In genomic region chr9:35114113-35114847, GRCh38 we compare ENCODE assay signal across 8 cellular contexts. TPM values are rescaled to one million over a fixed set of nuclear protein-coding genes. Genes with fewer than 3 reads are reported as not detected.
DNase-seq lines count a peak whose midpoint lies in the region; ATAC-seq, FAIRE-seq and TF ChIP-seq lines count a peak whose summit lies in the region.

No MANE protein-coding gene starts in this region.

- no peak for TF ChIP-seq POLR2A in GM12878 (IDR thresholded peaks at IDR 0.05; ENCODE audit: low read depth, low read length)

- peaks cover 56% of the 10 kb centered on the region for H3K4me1 Mint-ChIP-seq in T-helper 1 cell treated with Interleukin-12 subunit alpha and Interleukin-12 subunit beta and Interleukin-4 antibody, amounts not matched to agents 30 μg/mL and 1 μg/mL, for 36 hours (ENCODE audit: low read depth)

- CTCF ChIA-PET in GM12878 (lab: Yijun Ruan, JAX) = interaction anchor here (0.7 to 1.5 kb wide), 11 partner anchors 11 to 617 kb away, joined by 3 to 8 read pairs (median 4); partner anchors contain the start of genes ARHGEF39, PIGO, STOML2 and TLN1

- in situ Hi-C loops in GM12878 (cut with MboI) = no loop called here

- TF ChIP-seq EP300 in GM12878 (IDR thresholded peaks at IDR 0.05; ENCODE audit: borderline replicate concordance in 1 of 2, control insufficient read depth in 1 of 2, low read depth in 2 of 2, low read length in 2 of 2) = no peak

- intact Hi-C loops in GM12878 (cut with micrococcal nuclease; ENCODE audit: unreplicated experiment) = loop anchor here (2.0 to 10.0 kb wide), 5 partner anchors 17 to 701 kb away; partner anchors contain the start of genes CREB3, HINT2, PIGO and SPAG8

- peak overlapping the region; percentile 84 for H3K27ac ChIP-seq in GM12878 (ENCODE audit: control insufficient read depth, insufficient read depth)

- no peaks in the 10 kb centered on the region for H3K9me3 ChIP-seq in GM12878 (replicated peaks; ENCODE audit: control insufficient read depth, insufficient read depth, low read length)

- ATAC-seq in GM12878 = peak; percentile 7
- ATAC-seq in HG03097 (IDR thresholded peaks at IDR 0.05; ENCODE audit: low FRiP score, unreplicated experiment) = no peak

- peak overlapping the region; percentile 99 for H3K4me3 Mint-ChIP-seq in T-helper 1 cell treated with Interleukin-12 subunit alpha and Interleukin-12 subunit beta and Interleukin-4 antibody, amounts not matched to agents 30 μg/mL and 1 μg/mL, for 36 hours

- H4K20me1 ChIP-seq in GM12878 (ENCODE audit: control insufficient read depth, insufficient read depth) = no peaks in the 10 kb centered on the region

- RAD21 ChIA-PET in GM12878 (lab: Charles Lee; ENCODE audit: unreplicated experiment) = interaction anchor here (0.8 to 2.3 kb wide), 8 partner anchors 11 to 1263 kb away, joined by 3 to 8 read pairs (median 5); partner anchors contain the start of genes FANCG, PIGO and STOML2

- POLR2A ChIA-PET in GM12878 (lab: Charles Lee) = interaction anchor here (0.7 to 3.2 kb wide), 9 partner anchors 11 to 617 kb away, joined by 3 to 27 read pairs (median 4); partner anchors contain the start of genes FANCG, PIGO, STOML2 and VCP

- H3K79me2 ChIP-seq in GM12878 (ENCODE audit: control insufficient read depth, insufficient read depth, low read length) = peaks cover 3% of the 10 kb centered on the region

- peak overlapping the region; percentile 71 for H3K9ac ChIP-seq in GM12878 (ENCODE audit: control insufficient read depth, insufficient read depth, low read length)

- no peaks in the 10 kb centered on the region for H3K27me3 ChIP-seq in GM06990 (replicated peaks; ENCODE audit: control insufficient read depth, insufficient read depth, low read length)
- H3K27me3 ChIP-seq in GM12878 (replicated peaks in 1 of 2; ENCODE audit: control insufficient read depth in 2 of 2, insufficient read depth in 2 of 2, low read length in 1 of 2) = no peaks in the 10 kb centered on the region

- TF ChIP-seq CTCF in GM06990 (IDR thresholded peaks at IDR 0.05; ENCODE audit: insufficient read depth, low read length, poor library complexity, severe bottlenecking) = no peak
- TF ChIP-seq CTCF in GM12878 (IDR thresholded peaks at IDR 0.05 in 2 of 3, conservative IDR thresholded peaks at IDR 0.05 in 1 of 3; ENCODE audit: control insufficient read depth in 2 of 3, extremely low read depth in 1 of 3, insufficient read depth in 1 of 3, low read depth in 3 of 3, low read length in 3 of 3) = no peak
- no peak for TF ChIP-seq CTCF in retinal pigment epithelial cell (conservative IDR thresholded peaks at IDR 0.05; ENCODE audit: low read depth, low read length)

- BruUV-seq in GM12878 (replicated peaks; lab: Mats Ljungman, UMichigan) = no TSS peak

- peak overlapping the region; percentile 100 for H3K4me2 ChIP-seq in GM12878 (ENCODE audit: control insufficient read depth, insufficient read depth)

- no peak for FAIRE-seq in GM12878 (lab: Jason Lieb, UNC)

- 21% methylated on average over 5 of the region's 5 CpGs for WGBS in GM12878 (ENCODE audit: insufficient coverage, insufficient replicate concordance, low lambda C conversion rate, missing lambda C conversion rate)

- DNase-seq in GM06990 (ENCODE audit: extremely low read depth, insufficient read length) (peak; percentile 33), NCI-H128 (lab: John Stamatoyannopoulos, UW; ENCODE audit: unreplicated experiment) (peak; percentile 45), GM12878 (ENCODE audit: low read depth, low spot score) (no peak), iPS DF 4.7 (ENCODE audit: extremely low read depth, low spot score) (peak; percentile 90), retinal pigment epithelial cell (ENCODE audit: low read depth) (peak; percentile 82), HuH-7 (ENCODE audit: low spot score) (no peak)

- H3K4me3 ChIP-seq in GM06990 (replicated peaks; ENCODE audit: low read depth, low read length) (peak overlapping the region; percentile 84), GM12878 (peak overlapping the region; percentile 96), retinal pigment epithelial cell (ENCODE audit: low read length) (peak overlapping the region; percentile 87)

- H3K27ac Mint-ChIP-seq in T-helper 1 cell treated with Interleukin-12 subunit alpha and Interleukin-12 subunit beta and Interleukin-4 antibody, amounts not matched to agents 30 μg/mL and 1 μg/mL, for 36 hours = peak overlapping the region; percentile 95

- no peaks in the 10 kb centered on the region for H3K9me3 Mint-ChIP-seq in T-helper 1 cell treated with Interleukin-12 subunit alpha and Interleukin-12 subunit beta and Interleukin-4 antibody, amounts not matched to agents 30 μg/mL and 1 μg/mL, for 36 hours

- H2AFZ ChIP-seq in GM12878 (ENCODE audit: control insufficient read depth, low read depth, low read length) = peak overlapping the region; percentile 84

- no peaks in the 10 kb centered on the region for H3K27me3 Mint-ChIP-seq in T-helper 1 cell treated with Interleukin-12 subunit alpha and Interleukin-12 subunit beta and Interleukin-4 antibody, amounts not matched to agents 30 μg/mL and 1 μg/mL, for 36 hours (ENCODE audit: low read depth)

- SMC1A ChIA-PET in GM12878 (lab: Charles Lee; ENCODE audit: uncharacterized antibody, unreplicated experiment) = interaction anchor here (1.1 to 2.2 kb wide), 6 partner anchors 11 to 129 kb away, joined by 3 to 5 read pairs (median 4); no protein-coding TSS in a partner anchor

- no peak for TF ChIP-seq RAD21 in GM12878 (IDR thresholded peaks at IDR 0.05; ENCODE audit: insufficient read depth, low read depth, low read length)

- H3K4me1 ChIP-seq in GM12878 (ENCODE audit: control insufficient read depth, insufficient read depth, low read length) = peaks cover 30% of the 10 kb centered on the region

- H3K36me3 ChIP-seq in GM06990 (ENCODE audit: control insufficient read depth, insufficient read depth, low read length) (no peaks in the 10 kb centered on the region), GM12878 (ENCODE audit: control insufficient read depth in 2 of 2, insufficient read depth in 2 of 2, low read length in 1 of 2) (no peaks in the 10 kb centered on the region)

- H3K36me3 Mint-ChIP-seq in T-helper 1 cell treated with Interleukin-12 subunit alpha and Interleukin-12 subunit beta and Interleukin-4 antibody, amounts not matched to agents 30 μg/mL and 1 μg/mL, for 36 hours (ENCODE audit: low read depth) = peaks cover 4% of the 10 kb centered on the region

RNA-seq across cellular contexts. Expression of gene ATOSB, which starts 1.4 kb away (rescaled TPM):
- 8.9 and 9.9 TPM in 2 replicates for total RNA-seq in GM12878 (2013; cell fraction: nucleolus; rRNA removed)
- total RNA-seq in GM12878 (2014; rRNA removed) = 2.3 and 3.6 TPM in 2 replicates
- 1.8 and 1.9 TPM in 2 replicates for total RNA-seq in GM12878 (2014; rRNA removed; fragmentation: Illumina TruSeq; extraction: Trizol)
- total RNA-seq in GM12878 (2021) = 2.2 and 3.2 TPM in 2 replicates
- polyA plus RNA-seq in GM12878 (2011; ENCODE audit: low read depth) = 1.5 TPM
- polyA plus RNA-seq in GM12878 (2011; rRNA removed) = 4.4 and 5.4 TPM in 2 replicates
- 8.1 and 8.5 TPM in 2 replicates for polyA plus RNA-seq in GM12878 (2011; cell fraction: cytosol; rRNA removed)
- 14.5 and 20.7 TPM in 2 replicates for polyA plus RNA-seq in GM12878 (2011; cell fraction: nucleus; rRNA removed)
- polyA plus RNA-seq in GM12878 (2012) = 3.5 and 4.7 TPM in 2 replicates
- 2.5 and 2.6 TPM in 2 replicates for polyA plus RNA-seq in GM12878 (2014; fragmentation: Illumina TruSeq; extraction: Trizol)
- polyA plus RNA-seq in GM12878 (2014; fragmentation: Nextera tagmentation; extraction: Ambion mirVana) = under 1 TPM; 0.60 to 0.62 TPM
- 2.7 and 3.6 TPM in 2 replicates for polyA plus RNA-seq in GM12878 (2014; rRNA removed)
- polyA plus RNA-seq in GM12878 (2016; fragmentation: Nextera tagmentation; extraction: Ambion mirVana) = 1 to 10 TPM; 1.9 to 2.5 TPM
- 4.0 and 5.5 TPM in 2 replicates for polyA minus RNA-seq in GM12878 (2011; rRNA and poly(A)+ RNA removed)
- polyA minus RNA-seq in GM12878 (2011; cell fraction: cytosol; rRNA and poly(A)+ RNA removed) = 1.7 and 2.4 TPM in 2 replicates
- polyA minus RNA-seq in GM12878 (2011; cell fraction: nucleus; rRNA and poly(A)+ RNA removed) = 3.0 and 5.5 TPM in 2 replicates

RNA-seq across cellular contexts. Expression of gene STOML2, which starts 11.3 kb away (rescaled TPM):
- 21.3 and 29.4 TPM in 2 replicates for total RNA-seq in GM12878 (2013; cell fraction: nucleolus; rRNA removed)
- total RNA-seq in GM12878 (2014; rRNA removed) (242 and 261 TPM in 2 replicates), GM12878 (2014; rRNA removed; fragmentation: Illumina TruSeq; extraction: Trizol) (117 and 121 TPM in 2 replicates), GM12878 (2021) (209 and 210 TPM in 2 replicates)
- polyA plus RNA-seq in GM12878 (2011; ENCODE audit: low read depth) = 75.9 TPM
- polyA plus RNA-seq in GM12878 (2011; rRNA removed) (123 and 204 TPM in 2 replicates), GM12878 (2014; fragmentation: Illumina TruSeq; extraction: Trizol) (140 and 165 TPM in 2 replicates), GM12878 (2014; fragmentation: Nextera tagmentation; extraction: Ambion mirVana) (100 to 1,000 TPM; 112 to 148 TPM), GM12878 (2014; rRNA removed) (246 and 263 TPM in 2 replicates), GM12878 (2016; fragmentation: Nextera tagmentation; extraction: Ambion mirVana) (100 to 1,000 TPM; 280 to 284 TPM)
- 233 and 279 TPM in 2 replicates for polyA plus RNA-seq in GM12878 (2011; cell fraction: cytosol; rRNA removed)
- polyA plus RNA-seq in GM12878 (2011; cell fraction: nucleus; rRNA removed) = 200 and 246 TPM in 2 replicates
- 104 and 127 TPM in 2 replicates for polyA plus RNA-seq in GM12878 (2012)
- polyA minus RNA-seq in GM12878 (2011; rRNA and poly(A)+ RNA removed) = 108 and 114 TPM in 2 replicates
- 30.3 and 40.3 TPM in 2 replicates for polyA minus RNA-seq in GM12878 (2011; cell fraction: cytosol; rRNA and poly(A)+ RNA removed)
- 44.2 and 45.6 TPM in 2 replicates for polyA minus RNA-seq in GM12878 (2011; cell fraction: nucleus; rRNA and poly(A)+ RNA removed)

RNA-seq across cellular contexts. Expression of gene PIGO, which starts 17.9 kb away (rescaled TPM):
- 34.5 and 37.3 TPM in 2 replicates for total RNA-seq in GM12878 (2013; cell fraction: nucleolus; rRNA removed)
- 18.4 and 19.0 TPM in 2 replicates for total RNA-seq in GM12878 (2014; rRNA removed)
- 7.6 and 8.2 TPM in 2 replicates for total RNA-seq in GM12878 (2014; rRNA removed; fragmentation: Illumina TruSeq; extraction: Trizol)
- 19.9 and 23.2 TPM in 2 replicates for total RNA-seq in GM12878 (2021)
- 8.0 TPM for polyA plus RNA-seq in GM12878 (2011; ENCODE audit: low read depth)
- 11.9 and 21.2 TPM in 2 replicates for polyA plus RNA-seq in GM12878 (2011; rRNA removed)
- 19.9 and 24.8 TPM in 2 replicates for polyA plus RNA-seq in GM12878 (2011; cell fraction: cytosol; rRNA removed)
- 45.1 and 49.3 TPM in 2 replicates for polyA plus RNA-seq in GM12878 (2011; cell fraction: nucleus; rRNA removed)
- 11.5 and 13.8 TPM in 2 replicates for polyA plus RNA-seq in GM12878 (2012)
- polyA plus RNA-seq in GM12878 (2014; fragmentation: Illumina TruSeq; extraction: Trizol) = 12.9 and 16.7 TPM in 2 replicates
- 10 to 100 TPM in 1 of 2 experiments, 1 to 10 TPM in 1; 8.3 to 13.1 TPM for polyA plus RNA-seq in GM12878 (2014; fragmentation: Nextera tagmentation; extraction: Ambion mirVana)
- 16.7 and 17.8 TPM in 2 replicates for polyA plus RNA-seq in GM12878 (2014; rRNA removed)
- polyA plus RNA-seq in GM12878 (2016; fragmentation: Nextera tagmentation; extraction: Ambion mirVana) = 10 to 100 TPM; 22.3 to 23.3 TPM
- 21.7 and 25.2 TPM in 2 replicates for polyA minus RNA-seq in GM12878 (2011; rRNA and poly(A)+ RNA removed)
- polyA minus RNA-seq in GM12878 (2011; cell fraction: cytosol; rRNA and poly(A)+ RNA removed) = 6.8 and 9.7 TPM in 2 replicates
- 17.8 and 26.6 TPM in 2 replicates for polyA minus RNA-seq in GM12878 (2011; cell fraction: nucleus; rRNA and poly(A)+ RNA removed)

RNA-seq across cellular contexts. Expression of gene FANCG, which starts 34.5 kb away (rescaled TPM):
- total RNA-seq in GM12878 (2013; cell fraction: nucleolus; rRNA removed) = 62.9 and 69.6 TPM in 2 replicates
- total RNA-seq in GM12878 (2014; rRNA removed) (45.0 and 45.9 TPM in 2 replicates), GM12878 (2014; rRNA removed; fragmentation: Illumina TruSeq; extraction: Trizol) (39.5 TPM in 2 replicates), GM12878 (2021) (59.0 and 66.5 TPM in 2 replicates)
- polyA plus RNA-seq in GM12878 (2011; ENCODE audit: low read depth) = 24.4 TPM
- polyA plus RNA-seq in GM12878 (2011; rRNA removed) (27.2 and 33.7 TPM in 2 replicates), GM12878 (2014; fragmentation: Illumina TruSeq; extraction: Trizol) (49.7 and 54.8 TPM in 2 replicates), GM12878 (2014; fragmentation: Nextera tagmentation; extraction: Ambion mirVana) (10 to 100 TPM; 16.4 to 24.2 TPM), GM12878 (2014; rRNA removed) (45.8 and 54.7 TPM in 2 replicates), GM12878 (2016; fragmentation: Nextera tagmentation; extraction: Ambion mirVana) (10 to 100 TPM; 76.9 to 78.7 TPM)
- 37.5 and 43.1 TPM in 2 replicates for polyA plus RNA-seq in GM12878 (2011; cell fraction: cytosol; rRNA removed)
- polyA plus RNA-seq in GM12878 (2011; cell fraction: nucleus; rRNA removed) = 153 and 180 TPM in 2 replicates
- 34.4 and 41.0 TPM in 2 replicates for polyA plus RNA-seq in GM12878 (2012)
- polyA minus RNA-seq in GM12878 (2011; rRNA and poly(A)+ RNA removed) = 30.6 and 40.0 TPM in 2 replicates
- 15.1 and 15.5 TPM in 2 replicates for polyA minus RNA-seq in GM12878 (2011; cell fraction: cytosol; rRNA and poly(A)+ RNA removed)
- polyA minus RNA-seq in GM12878 (2011; cell fraction: nucleus; rRNA and poly(A)+ RNA removed) = 59.7 and 103 TPM in 2 replicates

RNA-seq across cellular contexts. Expression of gene VCP, which starts 41.9 kb away (rescaled TPM):
- 152 and 164 TPM in 2 replicates for total RNA-seq in GM12878 (2013; cell fraction: nucleolus; rRNA removed)
- 314 and 327 TPM in 2 replicates for total RNA-seq in GM12878 (2014; rRNA removed)
- total RNA-seq in GM12878 (2014; rRNA removed; fragmentation: Illumina TruSeq; extraction: Trizol) = 214 and 236 TPM in 2 replicates
- 245 and 247 TPM in 2 replicates for total RNA-seq in GM12878 (2021)
- 109 TPM for polyA plus RNA-seq in GM12878 (2011; ENCODE audit: low read depth)
- polyA plus RNA-seq in GM12878 (2011; rRNA removed) = 235 and 302 TPM in 2 replicates
- polyA plus RNA-seq in GM12878 (2011; cell fraction: cytosol; rRNA removed) = 229 and 318 TPM in 2 replicates
- polyA plus RNA-seq in GM12878 (2011; cell fraction: nucleus; rRNA removed) = 222 and 297 TPM in 2 replicates
- polyA plus RNA-seq in GM12878 (2012) = 160 and 192 TPM in 2 replicates
- 202 and 241 TPM in 2 replicates for polyA plus RNA-seq in GM12878 (2014; fragmentation: Illumina TruSeq; extraction: Trizol)
- polyA plus RNA-seq in GM12878 (2014; fragmentation: Nextera tagmentation; extraction: Ambion mirVana) = 10 to 100 TPM in 1 of 2 experiments, 1 to 10 TPM in 1; 7.4 to 22.3 TPM
- polyA plus RNA-seq in GM12878 (2014; rRNA removed) = 171 and 191 TPM in 2 replicates
- polyA plus RNA-seq in GM12878 (2016; fragmentation: Nextera tagmentation; extraction: Ambion mirVana) = 100 to 1,000 TPM; 306 to 317 TPM
- polyA minus RNA-seq in GM12878 (2011; rRNA and poly(A)+ RNA removed) = 402 and 430 TPM in 2 replicates
- polyA minus RNA-seq in GM12878 (2011; cell fraction: cytosol; rRNA and poly(A)+ RNA removed) = 128 and 166 TPM in 2 replicates
- 99.5 and 186 TPM in 2 replicates for polyA minus RNA-seq in GM12878 (2011; cell fraction: nucleus; rRNA and poly(A)+ RNA removed)

Comparison
In these comparisons a context has a peak if more than half of its experiments do, and no peak if none do; other contexts are left out.
1. DNase-seq: peak in GM06990 (single experiment), NCI-H128 (single experiment), iPS DF 4.7 (single experiment) and retinal pigment epithelial cell (single experiment); none in GM12878 (single experiment) and HuH-7 (single experiment).
2. Peak in every context shown above with its lines, with median percentiles within 50 percentile points of each other: H3K4me3 ChIP-seq.